In genomic region chr21:31220567-31220966, GRCh38 we compare ENCODE assay signal across 12 cellular contexts.
DNase-seq lines count a peak whose midpoint lies in the region; ATAC-seq and FAIRE-seq lines count a peak whose summit lies in the region.
"Had no signal": no experiment of that assay in that cellular context is flagged by ENCODE, and none has a peak within 500 bp of the region (broad histone marks: within the 10 kb centered on the region; RNA-seq: fewer than 3 reads in every experiment).

No MANE protein-coding gene starts in this region.

- no peak for ATAC-seq in HG02759 (IDR thresholded peaks at IDR 0.05; ENCODE audit: unreplicated experiment)
- ATAC-seq: natural killer cell treated with Interleukin-12 subunit alpha and Interleukin-12 subunit beta and Interleukin-15 and Interleukin-18, amount 100 ng/mL, for 72 hours had no signal

- 75 to 76% methylated on average over 1 of the region's 1 CpG for WGBS in ectodermal cell, 2 experiments

- H3K4me1 ChIP-seq in ectodermal cell (ENCODE audit: control insufficient read depth, insufficient read depth, low read length) = peaks cover 30% of the 10 kb centered on the region

- no peaks in the 10 kb centered on the region for H3K27me3 ChIP-seq in ectodermal cell (ENCODE audit: control insufficient read depth, insufficient read depth, low read length, poor library complexity, severe bottlenecking)

- H3K36me3 ChIP-seq in ectodermal cell (ENCODE audit: control insufficient read depth, insufficient read depth, low read length) = peaks cover 11% of the 10 kb centered on the region
- H3K36me3 ChIP-seq: thoracic aorta had no signal

- no peaks in the 10 kb centered on the region for H3K9me3 ChIP-seq in ectodermal cell (ENCODE audit: control insufficient read depth, low read length)
- H3K9me3 ChIP-seq: thoracic aorta had no signal

- no peak for FAIRE-seq in RCC 7860 (lab: Jason Lieb, UNC)
- FAIRE-seq: TTC549 had no signal

- H3K4me3 ChIP-seq in ectodermal cell (ENCODE audit: insufficient read depth, low read depth, low read length) = no peak overlapping the region
- H3K4me3 ChIP-seq: thoracic aorta had no signal

- peak; percentile 37 for DNase-seq in GM03348 (ENCODE audit: low spot score)
- DNase-seq in NCI-H345 (lab: John Stamatoyannopoulos, UW) = peak; percentile 76
- DNase-seq in midbrain (lab: John Stamatoyannopoulos, UW) = peak; percentile 56
- DNase-seq in RCC 7860 (ENCODE audit: low spot score) = no peak
- DNase-seq in DMS53 (lab: John Stamatoyannopoulos, UW) = no peak
- DNase-seq in NCI-H128 (lab: John Stamatoyannopoulos, UW; ENCODE audit: unreplicated experiment) = no peak
- DNase-seq: CD4-positive, alpha-beta T cell had no signal

- peak overlapping the region; percentile 26 for H3K27ac ChIP-seq in ectodermal cell (ENCODE audit: insufficient read depth, low read depth, low read length, poor library complexity, severe bottlenecking)
- H3K27ac ChIP-seq: thoracic aorta had no signal

Comparison
In these comparisons a context has a peak if more than half of its experiments do, and no peak if none do; other contexts are left out.
1. DNase-seq: peak in GM03348 (single experiment), NCI-H345 (single experiment) and midbrain (single experiment); none in RCC 7860 (single experiment), DMS53 (single experiment) and NCI-H128 (single experiment).